ENCODE assay signal across 9 cellular contexts in genomic region chr12:7108042-7108927, GRCh38. TPM values are rescaled to one million over a fixed set of nuclear protein-coding genes. Genes with fewer than 3 reads are reported as not detected.
DNase-seq lines count a peak whose midpoint lies in the region; ATAC-seq and TF ChIP-seq lines count a peak whose summit lies in the region.
"Had no signal": no experiment of that assay in that cellular context is flagged by ENCODE, and none has a peak within 500 bp of the region (broad histone marks: within the 10 kb centered on the region; RNA-seq: fewer than 3 reads in every experiment).

No MANE protein-coding gene starts in this region.

- peak overlapping the region; percentile 92 for H3K4me3 Mint-ChIP-seq in activated CD4-positive, alpha-beta T cell treated with anti-CD3 and anti-CD28 coated beads for 36 hours
- H3K4me3 Mint-ChIP-seq in dendritic cell treated with granulocyte-macrophage colony-stimulating factor and Interleukin-4, amounts not matched to agents 40 ng/mL and 50 ng/mL, for 4 days, result peak overlapping the region; percentile 79

- H3K4me1 ChIP-seq in lung (ENCODE audit: control insufficient read depth in 2 of 2, insufficient read depth in 2 of 2, low read length in 2 of 2), result peaks cover 0 to 7% of the 10 kb centered on the region in 2 donors

- peaks cover 8% of the 10 kb centered on the region for H3K9me3 Mint-ChIP-seq in activated CD4-positive, alpha-beta T cell treated with anti-CD3 and anti-CD28 coated beads for 36 hours (ENCODE audit: low read depth)
- H3K9me3 Mint-ChIP-seq in dendritic cell treated with granulocyte-macrophage colony-stimulating factor and Interleukin-4, amounts not matched to agents 40 ng/mL and 50 ng/mL, for 4 days, result peaks cover 12% of the 10 kb centered on the region

- H3K27me3 Mint-ChIP-seq in activated CD4-positive, alpha-beta T cell treated with anti-CD3 and anti-CD28 coated beads for 36 hours, result no peaks in the 10 kb centered on the region
- H3K27me3 Mint-ChIP-seq in dendritic cell treated with granulocyte-macrophage colony-stimulating factor and Interleukin-4, amounts not matched to agents 40 ng/mL and 50 ng/mL, for 4 days, result no peaks in the 10 kb centered on the region

- peak; percentile 10 for DNase-seq in DMS 273 (lab: John Stamatoyannopoulos, UW; ENCODE audit: unreplicated experiment)
- DNase-seq in DMS 273 treated with DMSO at 0.1 percent for 48 hours (lab: John Stamatoyannopoulos, UW), result no peak
- DNase-seq in NCI-H146 treated with DMSO at 0.1 percent for 48 hours (lab: John Stamatoyannopoulos, UW; ENCODE audit: unreplicated experiment), result peak; percentile 89
- peak; percentile 89 for DNase-seq in activated CD4-positive, alpha-beta T cell treated with anti-CD3 and anti-CD28 coated beads for 36 hours
- DNase-seq in lung (ENCODE audit: low spot score), result peak; percentile 85
- DNase-seq in stimulated activated CD8-positive, alpha-beta memory T cell treated with anti-CD3 and anti-CD28 coated beads, Interleukin-15, amount 100 ng/mL, for 1 hour (ENCODE audit: low read depth), result peak; percentile 49

- no peaks in the 10 kb centered on the region for H3K27me3 ChIP-seq in lung (ENCODE audit: control insufficient read depth, insufficient read depth)

- peaks cover 38% of the 10 kb centered on the region for H3K36me3 Mint-ChIP-seq in activated CD4-positive, alpha-beta T cell treated with anti-CD3 and anti-CD28 coated beads for 36 hours (ENCODE audit: low read depth)
- H3K36me3 Mint-ChIP-seq in dendritic cell treated with granulocyte-macrophage colony-stimulating factor and Interleukin-4, amounts not matched to agents 40 ng/mL and 50 ng/mL, for 4 days (ENCODE audit: low read depth), result peaks cover 32% of the 10 kb centered on the region

- peak overlapping the region; percentile 67 to 96 for H3K27ac ChIP-seq in lung (ENCODE audit: low read depth in 1 of 2, low read length in 1 of 2)
- H3K27ac ChIP-seq: 22Rv1 had no signal

- no peak for TF ChIP-seq CTCF in lung (IDR thresholded peaks at IDR 0.05; ENCODE audit: control extremely low read depth, extremely low read depth)

- 2 to 5% methylated on average over 27 to 33 of the region's 33 CpGs for WGBS in lung, 2 donors

- CTCF ChIA-PET in activated CD4-positive, alpha-beta T cell treated with anti-CD3 and anti-CD28 coated beads for 36 hours (lab: Charles Lee), result interaction anchor here (0.6 to 5.1 kb wide), 28 partner anchors 9 to 1025 kb away, joined by 3 to 41 read pairs (median 4); partner anchors contain the start of genes C12orf57, LPCAT3, MLF2 and RNU7-1

- peaks cover 0 to 7% of the 10 kb centered on the region in 2 donors for H3K36me3 ChIP-seq in lung (ENCODE audit: control insufficient read depth in 2 of 2, insufficient read depth in 2 of 2, low read length in 2 of 2)

- H3K27ac Mint-ChIP-seq in activated CD4-positive, alpha-beta T cell treated with anti-CD3 and anti-CD28 coated beads for 36 hours, result peak overlapping the region; percentile 94
- H3K27ac Mint-ChIP-seq in dendritic cell treated with granulocyte-macrophage colony-stimulating factor and Interleukin-4, amounts not matched to agents 40 ng/mL and 50 ng/mL, for 4 days, result peak overlapping the region; percentile 83

- H3K9me3 ChIP-seq in lung (ENCODE audit: control insufficient read depth in 2 of 2, insufficient read depth in 1 of 2, low read length in 1 of 2), result no peaks in the 10 kb centered on the region

- H3K4me3 ChIP-seq in lung, result peak overlapping the region; percentile 72

- ATAC-seq in HG02642 (IDR thresholded peaks at IDR 0.05; ENCODE audit: poor library complexity, unreplicated experiment) (peak; percentile 89), lung (ENCODE audit: insufficient read depth, low FRiP score) (peak; percentile 90)
- ATAC-seq in activated CD4-positive, alpha-beta T cell treated with anti-CD3 and anti-CD28 coated beads for 36 hours, result peak; percentile 95

- POLR2A ChIA-PET in activated CD4-positive, alpha-beta T cell treated with anti-CD3 and anti-CD28 coated beads for 36 hours (lab: Charles Lee), result interaction anchor here (0.7 to 3.2 kb wide), 6 partner anchors 18 to 235 kb away, joined by 3 to 34 read pairs (median 3); partner anchors contain the start of genes C12orf57, RNU7-1 and SPSB2

- peaks cover 40% of the 10 kb centered on the region for H3K4me1 Mint-ChIP-seq in activated CD4-positive, alpha-beta T cell treated with anti-CD3 and anti-CD28 coated beads for 36 hours
- H3K4me1 Mint-ChIP-seq in dendritic cell treated with granulocyte-macrophage colony-stimulating factor and Interleukin-4, amounts not matched to agents 40 ng/mL and 50 ng/mL, for 4 days (ENCODE audit: low read depth), result peaks cover 31% of the 10 kb centered on the region

- intact Hi-C loops in activated CD4-positive, alpha-beta T cell treated with anti-CD3 and anti-CD28 coated beads for 36 hours (cut with DNase I, micrococcal nuclease), result loop anchor here (1.0 to 10.0 kb wide), 8 partner anchors 22 to 383 kb away; partner anchors contain the start of genes EMG1 (in 2 of the 2), LPCAT3 (in 2 of the 2), PHB2 (in 2 of the 2) and C12orf57 (in 1 of the 2)
- intact Hi-C loops in dendritic cell treated with granulocyte-macrophage colony-stimulating factor and Interleukin-4, amounts not matched to agents 40 ng/mL and 50 ng/mL, for 4 days (cut with micrococcal nuclease), result loop anchor here (5.0 kb wide), 1 partner anchor 46 kb away; the partner anchor contains the start of gene C1S

RNA-seq across cellular contexts. Expression of gene C1RL, which starts 0.7 kb away (rescaled TPM):
- total RNA-seq in activated CD4-positive, alpha-beta T cell treated with anti-CD3 and anti-CD28 coated beads for 36 hours, result 10 to 100 TPM; 17.3 to 18.9 TPM
- 100 to 1,000 TPM; 108 to 116 TPM for total RNA-seq in lung
- polyA plus RNA-seq in lung, result 10 to 100 TPM; 60.5 to 65.4 TPM

RNA-seq across cellular contexts. Expression of gene C1R, which starts 16.0 kb away (rescaled TPM):
- total RNA-seq in activated CD4-positive, alpha-beta T cell treated with anti-CD3 and anti-CD28 coated beads for 36 hours, result 1 to 10 TPM; 1.4 to 2.2 TPM
- 100 to 1,000 TPM; 268 to 525 TPM for total RNA-seq in lung
- polyA plus RNA-seq in lung, result 100 to 1,000 TPM; 416 to 452 TPM

RNA-seq across cellular contexts. Expression of gene RBP5, which starts 20.4 kb away (rescaled TPM):
- total RNA-seq in activated CD4-positive, alpha-beta T cell treated with anti-CD3 and anti-CD28 coated beads for 36 hours, result not detected
- total RNA-seq in lung, result 1 to 10 TPM; 1.9 to 2.7 TPM
- polyA plus RNA-seq in lung, result 1 to 10 TPM; 2.0 to 3.3 TPM

RNA-seq across cellular contexts. Expression of gene CLSTN3, which starts 21.9 kb away (rescaled TPM):
- 10 to 100 TPM; 28.2 to 37.9 TPM for total RNA-seq in activated CD4-positive, alpha-beta T cell treated with anti-CD3 and anti-CD28 coated beads for 36 hours
- total RNA-seq in lung, result 10 to 100 TPM; 37.8 to 74.2 TPM
- 10 to 100 TPM; 30.8 to 36.3 TPM for polyA plus RNA-seq in lung

RNA-seq across cellular contexts. Expression of gene C1S, which starts 47.8 kb away (rescaled TPM):
- total RNA-seq in activated CD4-positive, alpha-beta T cell treated with anti-CD3 and anti-CD28 coated beads for 36 hours, result 1 to 10 TPM; 2.4 to 2.8 TPM
- 100 to 1,000 TPM; 253 to 291 TPM for total RNA-seq in lung
- 100 to 1,000 TPM; 148 to 252 TPM for polyA plus RNA-seq in lung

Comparison
In these comparisons a context has a peak if more than half of its experiments do, and no peak if none do; other contexts are left out.
1. RNA of gene C1RL, which starts 0.7 kb away (total RNA-seq): 108 to 116 TPM in lung; 17.3 to 18.9 TPM in activated CD4-positive, alpha-beta T cell treated with anti-CD3 and anti-CD28 coated beads for 36 hours; every median in the first group is over 4 times any median in the second.
2. RNA of gene C1R, which starts 16.0 kb away (total RNA-seq): 268 to 525 TPM in lung; 1.4 to 2.2 TPM in activated CD4-positive, alpha-beta T cell treated with anti-CD3 and anti-CD28 coated beads for 36 hours; every median in the first group is over 10 times any median in the second.
3. Peak in every context shown above with its lines, with median percentiles within 50 percentile points of each other: ATAC-seq.